Comparison of ENCODE assay signal across 24 cellular contexts in the genomic region with DNA sequence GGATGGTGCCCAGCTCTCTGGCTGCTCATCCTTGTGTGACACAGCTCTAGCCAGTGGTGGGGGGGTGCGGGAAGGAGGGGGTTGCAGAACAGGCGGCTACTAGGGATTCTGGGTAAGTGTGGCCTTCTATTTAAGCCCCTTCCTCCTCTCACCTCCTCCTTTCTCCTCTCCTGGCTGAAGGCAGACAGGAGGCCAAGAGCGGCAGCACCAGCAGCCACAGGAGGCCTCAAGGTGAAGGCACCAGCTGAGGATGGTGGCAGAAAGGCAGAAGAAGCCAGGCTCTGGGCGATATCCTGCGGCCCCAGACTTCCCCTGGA.
"Had no signal": no experiment of that assay in that cellular context is flagged by ENCODE, and none has a peak within 500 bp of the region (broad histone marks: within the 10 kb centered on the region; RNA-seq: fewer than 3 reads in every experiment).

No MANE protein-coding gene starts in this region.

- H3K4me3 Mint-ChIP-seq: activated CD4-positive, alpha-beta memory T cell treated with anti-CD3 and anti-CD28 coated beads for 36 hours; activated naive CD8-positive, alpha-beta T cell treated with anti-CD3 and anti-CD28 coated beads for 36 hours; effector memory CD8-positive, alpha-beta T cell; memory B cell; stimulated activated effector memory CD8-positive, alpha-beta T cell treated with anti-CD3 and anti-CD28 coated beads, Interleukin-12 subunit alpha, Interleukin-12 subunit beta, amount 100 ng/mL, for 72 hours; stimulated activated naive CD8-positive, alpha-beta T cell treated with anti-CD3 and anti-CD28 coated beads, Interleukin-15, amount 100 ng/mL, for 72 hours had no signal

- H3K4me1 Mint-ChIP-seq: activated naive CD8-positive, alpha-beta T cell treated with anti-CD3 and anti-CD28 coated beads for 36 hours; memory B cell; stimulated activated effector memory CD8-positive, alpha-beta T cell treated with anti-CD3 and anti-CD28 coated beads, Interleukin-12 subunit alpha, Interleukin-12 subunit beta, amount 100 ng/mL, for 72 hours; stimulated activated naive CD8-positive, alpha-beta T cell treated with anti-CD3 and anti-CD28 coated beads, Interleukin-15, amount 100 ng/mL, for 72 hours had no signal

- H3K4me3 ChIP-seq: breast epithelium, colonic mucosa, dorsolateral prefrontal cortex, gastrocnemius medialis, tibial artery had no signal

- H3K27me3 Mint-ChIP-seq: activated naive CD8-positive, alpha-beta T cell treated with anti-CD3 and anti-CD28 coated beads for 36 hours had no signal

- H3K36me3 ChIP-seq: breast epithelium, colonic mucosa, gastrocnemius medialis, tibial artery had no signal

- H3K9me3 Mint-ChIP-seq: stimulated activated effector memory CD8-positive, alpha-beta T cell treated with anti-CD3 and anti-CD28 coated beads, Interleukin-12 subunit alpha, Interleukin-12 subunit beta, amount 100 ng/mL, for 72 hours had no signal

- DNase-seq: activated CD4-positive, alpha-beta memory T cell treated with anti-CD3 and anti-CD28 coated beads for 36 hours; activated CD4-positive, alpha-beta T cell treated with anti-CD3 and anti-CD28 coated beads for 4 hours; activated CD4-positive, CD25-positive, alpha-beta regulatory T cell; activated naive CD4-positive, alpha-beta T cell treated with Interleukin-2 at 50 U/mL for 16 hours; activated naive CD8-positive, alpha-beta T cell treated with anti-CD3 and anti-CD28 coated beads for 36 hours; activated T-cell treated with anti-CD3 and anti-CD28 coated beads, Interleukin-2, amount 50 U/mL, for 48 hours; colonic mucosa; effector memory CD8-positive, alpha-beta T cell; gastrocnemius medialis; hypothalamus; occipital lobe; small intestine; stimulated activated CD4-positive, alpha-beta T cell treated with anti-CD3 and anti-CD28 coated beads, Interleukin-2, amount 100 ng/mL, for 24 hours; stimulated activated naive CD8-positive, alpha-beta T cell treated with anti-CD3 and anti-CD28 coated beads, Interleukin-15, amount 100 ng/mL, for 72 hours; T1000; tibial artery had no signal

- H3K4me1 ChIP-seq: breast epithelium, colonic mucosa, gastrocnemius medialis, tibial artery had no signal

- H3K27ac Mint-ChIP-seq: activated CD4-positive, alpha-beta memory T cell treated with anti-CD3 and anti-CD28 coated beads for 36 hours; activated naive CD8-positive, alpha-beta T cell treated with anti-CD3 and anti-CD28 coated beads for 36 hours; effector memory CD8-positive, alpha-beta T cell; memory B cell; stimulated activated effector memory CD8-positive, alpha-beta T cell treated with anti-CD3 and anti-CD28 coated beads, Interleukin-12 subunit alpha, Interleukin-12 subunit beta, amount 100 ng/mL, for 72 hours; stimulated activated naive CD8-positive, alpha-beta T cell treated with anti-CD3 and anti-CD28 coated beads, Interleukin-15, amount 100 ng/mL, for 72 hours had no signal

- H3K9me3 ChIP-seq: colonic mucosa, gastrocnemius medialis had no signal

- ATAC-seq: effector memory CD8-positive, alpha-beta T cell; esophagus mucosa; gastrocnemius medialis; stimulated activated effector memory CD8-positive, alpha-beta T cell treated with anti-CD3 and anti-CD28 coated beads, Interleukin-12 subunit alpha, Interleukin-12 subunit beta, amount 100 ng/mL, for 72 hours; stimulated activated naive CD8-positive, alpha-beta T cell treated with anti-CD3 and anti-CD28 coated beads, Interleukin-15, amount 100 ng/mL, for 72 hours had no signal

- H3K27ac ChIP-seq: breast epithelium, colonic mucosa, dorsolateral prefrontal cortex, gastrocnemius medialis, tibial artery had no signal

- H3K36me3 Mint-ChIP-seq: activated CD4-positive, alpha-beta memory T cell treated with anti-CD3 and anti-CD28 coated beads for 36 hours; activated naive CD8-positive, alpha-beta T cell treated with anti-CD3 and anti-CD28 coated beads for 36 hours; stimulated activated effector memory CD8-positive, alpha-beta T cell treated with anti-CD3 and anti-CD28 coated beads, Interleukin-12 subunit alpha, Interleukin-12 subunit beta, amount 100 ng/mL, for 72 hours had no signal

- H3K27me3 ChIP-seq: colonic mucosa had no signal

- FAIRE-seq: astrocyte, endothelial cell of umbilical vein, islet of Langerhans, small intestine had no signal
